12 cellular contexts compared by ENCODE assay signal in the genomic region with DNA sequence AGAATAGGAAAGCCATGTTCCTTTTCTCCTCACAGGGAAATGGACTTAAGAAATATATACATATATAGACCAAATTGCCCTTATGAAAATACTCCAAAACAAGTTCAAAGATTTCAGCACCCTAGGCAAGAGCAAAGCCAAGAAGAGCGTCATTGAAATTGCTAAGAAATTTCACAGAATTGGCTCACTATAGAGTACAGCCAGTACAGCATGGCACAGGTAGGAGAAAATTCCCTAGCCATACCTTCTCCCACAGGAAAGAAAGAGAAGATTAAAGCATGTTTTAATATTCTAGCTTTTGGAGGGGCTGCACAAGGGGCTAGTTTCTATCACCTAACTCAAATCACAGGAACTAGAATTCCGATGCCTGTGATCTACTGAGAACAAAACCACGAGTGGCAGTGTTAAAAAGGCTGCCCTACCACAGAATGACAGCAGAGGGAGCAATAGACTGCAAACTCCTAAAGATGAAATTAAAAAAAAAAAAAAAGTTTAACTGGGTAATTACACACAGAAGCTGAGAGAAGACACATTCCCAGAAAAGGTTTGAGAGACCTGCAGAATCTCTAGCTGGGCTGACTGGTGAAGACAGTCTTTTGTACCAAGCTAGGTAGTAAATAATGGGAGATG. TPM values are rescaled to one million over a fixed set of nuclear protein-coding genes. Genes with fewer than 3 reads are reported as not detected.
DNase-seq lines count a peak whose midpoint lies in the region; ATAC-seq, FAIRE-seq and TF ChIP-seq lines count a peak whose summit lies in the region.
"Not testable (repeated sequence)": the region's sequence is repeated elsewhere in the genome, so short reads cannot be mapped to it uniquely, and the experiment has no call there.
"Had no signal": no experiment of that assay in that cellular context is flagged by ENCODE, and none has a peak within 500 bp of the region (broad histone marks: within the 10 kb centered on the region; RNA-seq: fewer than 3 reads in every experiment).

No MANE protein-coding gene starts in this region.

- H3K14ac ChIP-seq in H1 (ENCODE audit: insufficient read length) = not testable (repeated sequence)

- not testable (repeated sequence) for H3K9me3 Mint-ChIP-seq in Calu3 (ENCODE audit: low read depth, unreplicated experiment)

- CTCF ChIA-PET in Calu3 (lab: Charles Lee) = interaction anchor here (0.7 kb wide), 1 partner anchor 157 kb away, joined by 5 read pairs; no protein-coding TSS in a partner anchor
- CTCF ChIA-PET in H1 (lab: Charles Lee; ENCODE audit: partially characterized antibody) = interaction anchor here (0.6 to 2.4 kb wide), 30 partner anchors 9 to 1420 kb away, joined by 3 to 24 read pairs (median 4); partner anchors contain the start of gene SULT1E1

- H4K20me1 ChIP-seq in H1 (replicated peaks in 1 of 2; ENCODE audit: control insufficient read depth in 1 of 2, insufficient read depth in 2 of 2, low read length in 2 of 2) = not testable (repeated sequence)

- not testable (repeated sequence) for H3K36me3 ChIP-seq in H1 (ENCODE audit: control insufficient read depth in 2 of 4, insufficient read depth in 4 of 4, low read length in 3 of 4)

- H3K56ac ChIP-seq in H1 (replicated peaks; ENCODE audit: insufficient read length, low read depth, low read length) = not testable (repeated sequence)

- TF ChIP-seq EP300 in H1 (IDR thresholded peaks at IDR 0.05; ENCODE audit: borderline replicate concordance in 1 of 2, low read depth in 2 of 2, low read length in 2 of 2) = not testable (repeated sequence)

- not testable (repeated sequence) for H2BK20ac ChIP-seq in H1 (ENCODE audit: low read length)

- not testable (repeated sequence) for H2BK120ac ChIP-seq in H1 (replicated peaks; ENCODE audit: low read depth, low read length)

- H3K4me2 ChIP-seq in H1 (ENCODE audit: insufficient read depth in 1 of 2, low read depth in 2 of 2, low read length in 2 of 2) = not testable (repeated sequence)

- FAIRE-seq in H1 (lab: Jason Lieb, UNC) = peak; percentile 24

- H3K4ac ChIP-seq in H1 (replicated peaks; ENCODE audit: insufficient read length, low read depth, low read length) = not testable (repeated sequence)

- not testable (repeated sequence) for H3K4me1 ChIP-seq in H1 (replicated peaks in 1 of 4; ENCODE audit: control insufficient read depth in 3 of 4, insufficient read depth in 4 of 4, low read length in 3 of 4)

- POLR2A ChIA-PET in H1 (lab: Charles Lee; ENCODE audit: partially characterized antibody) = interaction anchor here (0.6 kb wide), 1 partner anchor 284 kb away, joined by 3 read pairs; no protein-coding TSS in a partner anchor

- not testable (repeated sequence) for H3K79me2 ChIP-seq in H1 (ENCODE audit: control insufficient read depth in 1 of 2, insufficient read depth in 2 of 2, low read length in 2 of 2)

- ATAC-seq in GM19372 (IDR thresholded peaks at IDR 0.05; ENCODE audit: low read depth, unreplicated experiment) (peak; percentile 59), HG03354 (IDR thresholded peaks at IDR 0.05; ENCODE audit: poor library complexity, severe bottlenecking, unreplicated experiment) (peak; percentile 76), left lobe of liver (peak; percentile 96)

- H2BK15ac ChIP-seq in H1 (ENCODE audit: low read length) = not testable (repeated sequence)

- not testable (repeated sequence) for H3K23ac ChIP-seq in H1 (ENCODE audit: insufficient read length)

- not testable (repeated sequence) for H2AFZ ChIP-seq in H1 (ENCODE audit: low read length)

- not testable (repeated sequence) for H3K27ac ChIP-seq in VCaP; H1 (ENCODE audit: low read depth, low read length)

- H3K18ac ChIP-seq in H1 (ENCODE audit: extremely low read depth, low read length) = not testable (repeated sequence)

- H3K9me3 ChIP-seq in H1 (ENCODE audit: insufficient read depth in 2 of 2, low read depth in 1 of 2, low read length in 1 of 2) = not testable (repeated sequence)

- BruUV-seq in Calu3 (replicated peaks; lab: Mats Ljungman, UMichigan) = not testable (repeated sequence)

- WGBS in H1 (ENCODE audit: extremely low coverage in 1 of 2, insufficient coverage in 1 of 2, insufficient read length in 1 of 2, insufficient replicate concordance in 2 of 2, low coverage in 1 of 2, low lambda C conversion rate in 2 of 2, missing lambda C conversion rate in 1 of 2), 2 experiments = 56% methylated on average over 3 of the region's 3 CpGs; no CpG with 5 or more reads in 1 of the 2 experiments

- not testable (repeated sequence) for H4K5ac ChIP-seq in H1 (ENCODE audit: insufficient read length, low read depth, low read length)

- H4K8ac ChIP-seq in H1 (ENCODE audit: extremely low read depth, insufficient read depth, low read length) = not testable (repeated sequence)

- H3K27ac Mint-ChIP-seq in Calu3 (ENCODE audit: unreplicated experiment) = not testable (repeated sequence)

- not testable (repeated sequence) for H2BK12ac ChIP-seq in H1 (ENCODE audit: low read depth, low read length)

- H3K4me1 Mint-ChIP-seq in Calu3 (ENCODE audit: low read depth, unreplicated experiment) = peaks cover 25% of the 10 kb centered on the region

- TF ChIP-seq RAD21 in H1 (IDR thresholded peaks at IDR 0.05 in 1 of 2, conservative IDR thresholded peaks at IDR 0.05 in 1 of 2; ENCODE audit: low read depth in 2 of 2, low read length in 2 of 2) = peak; percentile 64 to 68

- H2AK5ac ChIP-seq in H1 (ENCODE audit: low read depth, low read length) = not testable (repeated sequence)

- DNase-seq in Calu3 = peak; percentile 32
- peak; percentile 74 for DNase-seq in NCI-H510A treated with DMSO at 0.1 percent for 48 hours (lab: John Stamatoyannopoulos, UW)
- peak in 1 of 2 experiments; percentile 62 for DNase-seq in H1 (ENCODE audit: low read depth in 1 of 2, low spot score in 2 of 2)
- peak; percentile 49 for DNase-seq in left lobe of liver (ENCODE audit: low spot score)
- DNase-seq in stimulated activated CD4-positive, alpha-beta T cell treated with anti-CD3 and anti-CD28 coated beads, Interleukin-15, amount 100 ng/mL, for 24 hours = peak; percentile 2

- H3K23me2 ChIP-seq in H1 (ENCODE audit: low read depth, low read length) = not testable (repeated sequence)

- not testable (repeated sequence) for H3K27me3 ChIP-seq in H1 (replicated peaks in 1 of 4; ENCODE audit: control insufficient read depth in 3 of 4, extremely low read depth in 1 of 4, insufficient read depth in 3 of 4, low read length in 3 of 4)

- not testable (repeated sequence) for H2BK5ac ChIP-seq in H1 (ENCODE audit: low read depth, low read length)

- H4K91ac ChIP-seq in H1 (replicated peaks; ENCODE audit: insufficient read length, low read length) = not testable (repeated sequence)

- not testable (repeated sequence) for H3K27me3 Mint-ChIP-seq in Calu3 (ENCODE audit: unreplicated experiment)

- intact Hi-C loops in Calu3 (cut with micrococcal nuclease; ENCODE audit: unreplicated experiment) = loop anchor here (1.0 kb wide), 1 partner anchor 300 kb away; no protein-coding TSS in a partner anchor

- H3K36me3 Mint-ChIP-seq in Calu3 (ENCODE audit: insufficient read depth, unreplicated experiment) = not testable (repeated sequence)

- not testable (repeated sequence) for H3K79me1 ChIP-seq in H1 (ENCODE audit: low read depth, low read length)

- H3K4me3 ChIP-seq in H1 (ENCODE audit: extremely low read depth in 1 of 4, insufficient read depth in 2 of 4, low read depth in 3 of 4, low read length in 4 of 4) = not testable (repeated sequence)

- TF ChIP-seq POLR2A in H1 (IDR thresholded peaks at IDR 0.05; ENCODE audit: control extremely low read depth in 1 of 2, low read depth in 2 of 2, low read length in 2 of 2) = not testable (repeated sequence)

- not testable (repeated sequence) for H3K4me3 Mint-ChIP-seq in Calu3 (ENCODE audit: low read depth, unreplicated experiment)

- TF ChIP-seq CTCF in Calu3 (IDR thresholded peaks at IDR 0.05; ENCODE audit: unreplicated experiment) = peak; percentile 48
- peak; percentile 83 for TF ChIP-seq CTCF in VCaP (conservative IDR thresholded peaks at IDR 0.05)
- TF ChIP-seq CTCF in H1 (IDR thresholded peaks at IDR 0.05; ENCODE audit: control extremely low read depth in 1 of 3, insufficient read depth in 1 of 3, low read depth in 1 of 3, low read length in 3 of 3) = peak in 2 of 3 experiments; percentile 28 to 56; a peak in 2 of 4 replicates

- H3K9ac ChIP-seq in H1 (replicated peaks in 1 of 4; ENCODE audit: extremely low read depth in 1 of 4, low read depth in 3 of 4, low read length in 3 of 4) = not testable (repeated sequence)

RNA-seq across cellular contexts. Expression of gene UGT2B28, which starts 37.5 kb away (rescaled TPM):
- total RNA-seq in Calu3 (2022) (not detected in 2 replicates), left lobe of liver (not detected)
- total RNA-seq in H1 (2021; fragmentation: NEBNext Ultra II Directional; extraction: Animal tissue kit (Norgen Biotek cat#: 25700)) = not detected in 2 replicates
- not detected in 2 replicates for polyA plus RNA-seq in H1 (2011; rRNA removed)
- polyA plus RNA-seq in H1 (2011; cell fraction: cytosol; rRNA removed) = not detected
- not detected for polyA plus RNA-seq in H1 (2011; cell fraction: nucleus; rRNA removed)
- polyA plus RNA-seq in H1 (2012, experiment 1 of 2) = not detected in 4 replicates
- not detected for polyA plus RNA-seq in H1 (2012, experiment 2 of 2)
- not detected for polyA plus RNA-seq in H1 (2013, experiment 1 of 2)
- not detected for polyA plus RNA-seq in H1 (2013, experiment 2 of 2)
- polyA minus RNA-seq in H1 (2011; rRNA and poly(A)+ RNA removed) = not detected in 2 replicates
- not detected for polyA minus RNA-seq in H1 (2011; cell fraction: cytosol; rRNA and poly(A)+ RNA removed)
- polyA minus RNA-seq in H1 (2011; cell fraction: nucleus; rRNA and poly(A)+ RNA removed) = not detected
- total RNA-seq: H7, left ventricle myocardium superior, Right ventricle myocardium inferior, urinary bladder had no signal
- polyA plus RNA-seq: urinary bladder had no signal
